Comparison of ENCODE assay signal across 15 cellular contexts in the genomic region with DNA sequence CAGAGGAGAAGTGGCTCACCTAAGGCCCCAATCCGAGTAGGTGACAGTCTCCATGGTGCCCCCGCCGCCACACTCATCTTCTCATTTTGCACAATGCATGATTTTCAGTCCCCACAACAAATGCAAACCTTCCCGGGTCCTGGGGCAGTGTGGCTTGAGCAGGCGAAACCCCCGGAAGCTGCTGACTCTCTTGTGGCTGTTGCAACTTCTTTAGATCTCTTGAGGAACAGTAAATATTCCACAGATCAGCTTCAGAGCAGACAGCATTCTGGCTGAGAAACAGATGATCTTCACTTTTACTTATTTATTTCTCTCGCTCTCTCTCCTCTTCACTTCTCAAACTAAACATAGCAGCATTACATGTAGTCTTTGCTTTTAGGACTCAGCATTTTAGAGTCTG. TPM values are rescaled to one million over a fixed set of nuclear protein-coding genes. Genes with fewer than 3 reads are reported as not detected.
DNase-seq lines count a peak whose midpoint lies in the region; ATAC-seq and TF ChIP-seq lines count a peak whose summit lies in the region.
"Had no signal": no experiment of that assay in that cellular context is flagged by ENCODE, and none has a peak within 500 bp of the region (broad histone marks: within the 10 kb centered on the region; RNA-seq: fewer than 3 reads in every experiment).

No MANE protein-coding gene starts in this region.

- TF ChIP-seq CTCF in Peyer's patch (IDR thresholded peaks at IDR 0.05) (no peak), esophagus squamous epithelium (IDR thresholded peaks at IDR 0.05) (no peak)

- ATAC-seq in sciatic nerve (no peak), GM21619 (IDR thresholded peaks at IDR 0.05; ENCODE audit: unreplicated experiment) (no peak)

- DNase-seq in Peyer's patch = no peak
- DNase-seq in esophagus squamous epithelium (lab: John Stamatoyannopoulos, UW) = no peak
- peak; percentile 36 for DNase-seq in sciatic nerve (ENCODE audit: low spot score)
- DNase-seq in activated CD4-positive, CD25-positive, alpha-beta regulatory T cell treated with anti-CD3 and anti-CD28 coated beads, Interleukin-2, amount 50 U/mL, for 72 hours = no peak
- DNase-seq in amygdala (lab: John Stamatoyannopoulos, UW) = no peak
- DNase-seq in occipital lobe (lab: John Stamatoyannopoulos, UW) = no peak
- DNase-seq: activated CD4-positive, CD25-positive, alpha-beta regulatory T cell; activated T-cell treated with anti-CD3 and anti-CD28 coated beads, Interleukin-2, amount 50 U/mL, for 48 hours; erythroblast; NCI-H1048; NCI-H345 had no signal

- H3K9ac ChIP-seq in BLaER1 treated with 17β-estradiol and CSF1 and Interleukin-3, amounts not matched to agents 10 nM and 100 nM = peak overlapping the region; percentile 50 to 79 (median 71); a peak in 21 of 22 replicates

- H3K4me3 ChIP-seq in BLaER1 treated with 17β-estradiol and CSF1 and Interleukin-3, amounts not matched to agents 10 nM and 100 nM = peak overlapping the region; percentile 23 to 62 (median 45); a peak in 15 of 20 replicates
- no peak overlapping the region for H3K4me3 ChIP-seq in Peyer's patch
- H3K4me3 ChIP-seq in esophagus squamous epithelium = no peak overlapping the region
- H3K4me3 ChIP-seq: ovary had no signal

- no peaks in the 10 kb centered on the region for H3K27me3 ChIP-seq in BLaER1 treated with 17β-estradiol and CSF1 and Interleukin-3, amounts not matched to agents 10 nM and 100 nM
- no peaks in the 10 kb centered on the region for H3K27me3 ChIP-seq in Peyer's patch
- H3K27me3 ChIP-seq in esophagus squamous epithelium = no peaks in the 10 kb centered on the region
- H3K27me3 ChIP-seq: ovary had no signal

- 67 to 76% methylated on average over 7 of the region's 7 CpGs for WGBS in esophagus squamous epithelium, 2 donors

- H3K9me3 ChIP-seq in BLaER1 treated with 17β-estradiol and CSF1 and Interleukin-3, amounts not matched to agents 10 nM and 100 nM (replicated peaks in 1 of 11) = no peaks in the 10 kb centered on the region
- H3K9me3 ChIP-seq in Peyer's patch = no peaks in the 10 kb centered on the region
- H3K9me3 ChIP-seq in esophagus squamous epithelium = no peaks in the 10 kb centered on the region
- H3K9me3 ChIP-seq: ovary had no signal

- peak overlapping the region; percentile 82 to 97 (median 93) for H3K4me2 ChIP-seq in BLaER1 treated with 17β-estradiol and CSF1 and Interleukin-3, amounts not matched to agents 10 nM and 100 nM

- H3K4me1 ChIP-seq in BLaER1 treated with 17β-estradiol and CSF1 and Interleukin-3, amounts not matched to agents 10 nM and 100 nM = peaks cover 78 to 92% (median 86%) of the 10 kb centered on the region in 10 experiments
- H3K4me1 ChIP-seq in Peyer's patch (peaks cover 0 to 60% (median 0%) of the 10 kb centered on the region in 4 donors), esophagus squamous epithelium (peaks cover 10 to 84% (median 52%) of the 10 kb centered on the region in 3 donors)

- TF ChIP-seq POLR2A in Peyer's patch (IDR thresholded peaks at IDR 0.05) (no peak), esophagus squamous epithelium (IDR thresholded peaks at IDR 0.05) (no peak)

- peak overlapping the region; percentile 74 to 90 (median 78); a peak in 21 of 22 replicates for H3K27ac ChIP-seq in BLaER1 treated with 17β-estradiol and CSF1 and Interleukin-3, amounts not matched to agents 10 nM and 100 nM
- H3K27ac ChIP-seq in Peyer's patch (peak overlapping the region in 3 of 4 donors; percentile 11 to 46 (median 32)), esophagus squamous epithelium (peak overlapping the region in 3 of 4 donors; percentile 56 to 72 (median 65))

- H4K20me1 ChIP-seq in BLaER1 treated with 17β-estradiol and CSF1 and Interleukin-3, amounts not matched to agents 10 nM and 100 nM = peaks cover 0 to 82% (median 9%) of the 10 kb centered on the region in 11 experiments; a peak in 12 of 22 replicates

- peaks cover 0 to 7% (median 0%) of the 10 kb centered on the region in 11 experiments; a peak in 2 of 22 replicates for H3K36me3 ChIP-seq in BLaER1 treated with 17β-estradiol and CSF1 and Interleukin-3, amounts not matched to agents 10 nM and 100 nM
- H3K36me3 ChIP-seq in Peyer's patch (no peaks in the 10 kb centered on the region), esophagus squamous epithelium (no peaks in the 10 kb centered on the region)
- H3K36me3 ChIP-seq: ovary had no signal

- intact Hi-C loops in esophagus squamous epithelium (cut with DNase I) = no loop called here
- intact Hi-C loops in sciatic nerve (cut with DNase I) = no loop called here

RNA-seq across cellular contexts. Expression of gene ASAP2, which starts 51.9 kb away (rescaled TPM):
- total RNA-seq in Peyer's patch = 10 to 100 TPM; 30.6 to 59.4 (median 37.8) TPM
- total RNA-seq in esophagus squamous epithelium = 10 to 100 TPM in 1 of 4 donors, 1 to 10 TPM in 3; 3.3 to 15.3 (median 6.9) TPM
- total RNA-seq in sciatic nerve = 47.1 TPM
- total RNA-seq in occipital lobe = 31.0 TPM
- total RNA-seq: B cell had no signal

Comparison
In these comparisons a context has a peak if more than half of its experiments do, and no peak if none do; other contexts are left out.
1. H3K4me3 ChIP-seq: peak in BLaER1 treated with 17β-estradiol and CSF1 and Interleukin-3, amounts not matched to agents 10 nM and 100 nM (10 of 10); none in Peyer's patch (0 of 4) and esophagus squamous epithelium (0 of 4).
2. Peak in every context shown above with its lines, with median percentiles within 50 percentile points of each other: H3K27ac ChIP-seq.